Comparison of ENCODE assay signal across 15 cellular contexts in genomic region chr3:107085261-107085660, GRCh38.
"Had no signal": no experiment of that assay in that cellular context is flagged by ENCODE, and none has a peak within 500 bp of the region (broad histone marks: within the 10 kb centered on the region; RNA-seq: fewer than 3 reads in every experiment).

No MANE protein-coding gene starts in this region.

- ATAC-seq: activated CD8-positive, alpha-beta T cell treated with anti-CD3 and anti-CD28 coated beads, Interleukin-2, amount 10 ng/mL, durations not matched to agents 7 days and 5 days; left colon; naive thymus-derived CD4-positive, alpha-beta T cell had no signal

- FAIRE-seq: small intestine had no signal

- H3K27me3 ChIP-seq: ascending aorta, right atrium auricular region, thyroid gland, vagina had no signal

- H3K4me1 ChIP-seq: ascending aorta, right atrium auricular region, thyroid gland, vagina had no signal

- H3K4me3 ChIP-seq: ascending aorta, right atrium auricular region, thyroid gland, vagina had no signal

- H3K36me3 ChIP-seq: ascending aorta, right atrium auricular region, thyroid gland, vagina had no signal

- H3K9me3 ChIP-seq: ascending aorta, right atrium auricular region, thyroid gland, vagina had no signal

- DNase-seq: activated CD4-positive, alpha-beta T cell treated with anti-CD3 and anti-CD28 coated beads for 1 hour; activated CD8-positive, alpha-beta memory T cell treated with anti-CD3 and anti-CD28 coated beads, Interleukin-2, amount 50 U/mL, for 48 hours; activated CD8-positive, alpha-beta T cell treated with anti-CD3 and anti-CD28 coated beads, Interleukin-2, amount 10 ng/mL, durations not matched to agents 7 days and 5 days; activated naive CD4-positive, alpha-beta T cell; cortex of kidney; effector CD8-positive, alpha-beta T cell; glutamatergic neuron; left colon; naive thymus-derived CD4-positive, alpha-beta T cell; posterior cingulate gyrus; small intestine; thyroid gland had no signal

- H3K27ac ChIP-seq: ascending aorta, right atrium auricular region, thyroid gland, vagina had no signal
